Comparison of ENCODE assay signal across 25 cellular contexts in the genomic region with DNA sequence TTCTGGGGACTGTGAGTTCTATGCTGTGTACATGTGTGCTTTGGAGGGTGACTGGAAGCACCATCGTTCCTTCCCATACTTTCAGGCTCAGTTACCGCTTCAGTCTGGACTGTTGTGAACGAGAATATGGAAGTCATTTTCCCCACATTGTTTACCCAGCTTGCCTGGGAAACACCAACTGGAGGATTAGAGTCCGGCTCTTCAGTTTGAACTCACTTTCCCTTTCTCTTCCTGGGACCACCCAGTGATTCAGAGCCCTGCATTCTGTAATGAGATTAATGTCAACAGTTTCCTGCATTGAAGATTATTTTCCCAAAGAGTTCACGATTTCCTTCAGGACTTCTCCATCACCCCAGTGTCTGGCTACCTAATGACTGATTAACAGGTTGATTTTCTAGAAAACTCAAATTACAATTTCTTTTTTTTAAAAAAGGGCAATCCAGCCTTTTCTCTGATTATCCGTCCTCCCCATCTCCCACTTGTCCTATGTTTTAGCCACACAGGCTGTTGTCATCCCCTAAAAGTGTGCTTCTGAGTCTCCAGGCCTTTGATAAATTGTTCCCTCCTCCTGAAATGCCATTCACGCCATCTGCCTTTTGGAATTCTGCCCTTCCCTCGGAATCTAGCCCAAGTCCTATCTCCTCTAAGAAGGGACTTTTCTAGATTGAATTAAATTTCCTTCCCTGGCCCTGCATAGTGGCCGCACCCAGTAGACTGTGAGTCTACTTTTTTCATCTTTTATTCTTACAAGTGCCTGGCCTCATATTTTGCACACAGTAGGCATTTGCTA. TPM values are rescaled to one million over a fixed set of nuclear protein-coding genes. Genes with fewer than 3 reads are reported as not detected.
A peak's percentile ranks its signal among the peaks of the same experiment; 100 is the strongest.
DNase-seq lines count a peak whose midpoint lies in the region; ATAC-seq and TF ChIP-seq lines count a peak whose summit lies in the region.
"Had no signal": no experiment of that assay in that cellular context is flagged by ENCODE, and none has a peak within 500 bp of the region (broad histone marks: within the 10 kb centered on the region; RNA-seq: fewer than 3 reads in every experiment).

No MANE protein-coding gene starts in this region.

- H3K4me1 Mint-ChIP-seq in activated T-cell treated with anti-CD3 and anti-CD28 coated beads, Interleukin-2, amount 50 U/mL, for 4 hours (ENCODE audit: low read depth) = peaks cover 41% of the 10 kb centered on the region
- peaks cover 16 to 29% (median 23%) of the 10 kb centered on the region in 3 donors for H3K4me1 Mint-ChIP-seq in IgD-negative memory B cell
- H3K4me1 Mint-ChIP-seq in activated naive CD8-positive, alpha-beta T cell treated with anti-CD3 and anti-CD28 coated beads, Interleukin-2, amount 10 ng/mL, durations not matched to agents 7 days and 5 days = peaks cover 35% of the 10 kb centered on the region
- H3K4me1 Mint-ChIP-seq in glutamatergic neuron (ENCODE audit: low read depth, unreplicated experiment) = peaks cover 13% of the 10 kb centered on the region

- ATAC-seq in activated T-cell treated with anti-CD3 and anti-CD28 coated beads, Interleukin-2, amount 50 U/mL, for 4 hours = no peak
- no peak for ATAC-seq in activated naive CD8-positive, alpha-beta T cell treated with anti-CD3 and anti-CD28 coated beads, Interleukin-2, amount 10 ng/mL, durations not matched to agents 7 days and 5 days (ENCODE audit: low read depth)
- peak; percentile 45 for ATAC-seq in sciatic nerve
- ATAC-seq: heart left ventricle, left colon had no signal

- DNase-seq in activated T-cell treated with anti-CD3 and anti-CD28 coated beads, Interleukin-2, amount 50 U/mL, for 4 hours = no peak
- no peak for DNase-seq in activated T-cell treated with anti-CD3 and anti-CD28 coated beads, Interleukin-2, amount 50 U/mL, for 48 hours
- no peak for DNase-seq in activated naive CD8-positive, alpha-beta T cell treated with anti-CD3 and anti-CD28 coated beads, Interleukin-2, amount 10 ng/mL, durations not matched to agents 7 days and 5 days
- DNase-seq in sciatic nerve (ENCODE audit: low spot score) = no peak
- no peak for DNase-seq in foreskin melanocyte
- no peak for DNase-seq in SW 1271 (lab: John Stamatoyannopoulos, UW)
- DNase-seq in glutamatergic neuron = no peak
- DNase-seq: activated CD8-positive, alpha-beta memory T cell treated with anti-CD3 and anti-CD28 coated beads for 24 hours; anterior cingulate cortex; CD4-positive, CD25-positive, alpha-beta regulatory T cell; DMS53; heart left ventricle; left colon; mesenchymal stem cell; NCI-H1436 treated with DMSO at 0.1 percent for 48 hours; NCI-H510A; nephron progenitor cell; posterior cingulate gyrus; RPMI8226; sigmoid colon; SK-N-SH had no signal

- peak overlapping the region; percentile 13 for H3K4me3 Mint-ChIP-seq in activated T-cell treated with anti-CD3 and anti-CD28 coated beads, Interleukin-2, amount 50 U/mL, for 4 hours
- H3K4me3 Mint-ChIP-seq in IgD-negative memory B cell (peak overlapping the region in 2 of 4 donors; percentile 32 to 71), glutamatergic neuron (ENCODE audit: unreplicated experiment) (no peak overlapping the region)
- peak overlapping the region; percentile 26 for H3K4me3 Mint-ChIP-seq in activated naive CD8-positive, alpha-beta T cell treated with anti-CD3 and anti-CD28 coated beads, Interleukin-2, amount 10 ng/mL, durations not matched to agents 7 days and 5 days
- H3K4me3 Mint-ChIP-seq: dendritic cell treated with granulocyte-macrophage colony-stimulating factor and Interleukin-4, amounts not matched to agents 40 ng/mL and 50 ng/mL, for 4 days; nephron progenitor cell had no signal

- H3K27ac Mint-ChIP-seq in IgD-negative memory B cell (peak overlapping the region in 2 of 3 donors; percentile 43 to 85), glutamatergic neuron (ENCODE audit: unreplicated experiment) (no peak overlapping the region)
- H3K27ac Mint-ChIP-seq in activated naive CD8-positive, alpha-beta T cell treated with anti-CD3 and anti-CD28 coated beads, Interleukin-2, amount 10 ng/mL, durations not matched to agents 7 days and 5 days = no peak overlapping the region
- H3K27ac Mint-ChIP-seq: dendritic cell treated with granulocyte-macrophage colony-stimulating factor and Interleukin-4, amounts not matched to agents 40 ng/mL and 50 ng/mL, for 4 days had no signal

- POLR2A ChIA-PET in activated naive CD8-positive, alpha-beta T cell treated with anti-CD3 and anti-CD28 coated beads, Interleukin-2, amount 10 ng/mL, durations not matched to agents 7 days and 5 days (lab: Charles Lee) = interaction anchor here (0.8 to 1.0 kb wide), 2 partner anchors 9 to 14 kb away, joined by 3 read pairs; no protein-coding TSS in a partner anchor

- H3K36me3 Mint-ChIP-seq in activated T-cell treated with anti-CD3 and anti-CD28 coated beads, Interleukin-2, amount 50 U/mL, for 4 hours (ENCODE audit: insufficient read depth) = peaks cover 17% of the 10 kb centered on the region
- H3K36me3 Mint-ChIP-seq in IgD-negative memory B cell = peaks cover 12% of the 10 kb centered on the region
- peaks cover 12% of the 10 kb centered on the region for H3K36me3 Mint-ChIP-seq in activated naive CD8-positive, alpha-beta T cell treated with anti-CD3 and anti-CD28 coated beads, Interleukin-2, amount 10 ng/mL, durations not matched to agents 7 days and 5 days
- no peaks in the 10 kb centered on the region for H3K36me3 Mint-ChIP-seq in glutamatergic neuron (ENCODE audit: unreplicated experiment)

- no peaks in the 10 kb centered on the region for H3K9me3 Mint-ChIP-seq in activated T-cell treated with anti-CD3 and anti-CD28 coated beads, Interleukin-2, amount 50 U/mL, for 4 hours
- H3K9me3 Mint-ChIP-seq in IgD-negative memory B cell (no peaks in the 10 kb centered on the region), glutamatergic neuron (ENCODE audit: unreplicated experiment) (no peaks in the 10 kb centered on the region)
- no peaks in the 10 kb centered on the region for H3K9me3 Mint-ChIP-seq in activated naive CD8-positive, alpha-beta T cell treated with anti-CD3 and anti-CD28 coated beads, Interleukin-2, amount 10 ng/mL, durations not matched to agents 7 days and 5 days
- H3K9me3 Mint-ChIP-seq: activated T-helper 2 cell treated with anti-CD3 and anti-CD28 coated beads, Interferon-gamma antibody, Interleukin-2, Interleukin-4, amounts not matched to agents 10 μg/mL and 5 μg/mL and 100 μg/mL, durations not matched to agents 14 hours and 24 hours and 36 hours; dendritic cell treated with granulocyte-macrophage colony-stimulating factor and Interleukin-4, amounts not matched to agents 40 ng/mL and 50 ng/mL, for 4 days; nephron progenitor cell had no signal

- intact Hi-C loops in sciatic nerve (cut with DNase I) = loop anchor here (10.0 kb wide), 1 partner anchor 87 kb away; no protein-coding TSS in a partner anchor

- H3K27me3 Mint-ChIP-seq in activated T-cell treated with anti-CD3 and anti-CD28 coated beads, Interleukin-2, amount 50 U/mL, for 4 hours (ENCODE audit: low read depth) = no peaks in the 10 kb centered on the region
- peaks cover 1% of the 10 kb centered on the region for H3K27me3 Mint-ChIP-seq in IgD-negative memory B cell
- no peaks in the 10 kb centered on the region for H3K27me3 Mint-ChIP-seq in activated naive CD8-positive, alpha-beta T cell treated with anti-CD3 and anti-CD28 coated beads, Interleukin-2, amount 10 ng/mL, durations not matched to agents 7 days and 5 days
- H3K27me3 Mint-ChIP-seq in glutamatergic neuron (ENCODE audit: unreplicated experiment) = no peaks in the 10 kb centered on the region
- H3K27me3 Mint-ChIP-seq: dendritic cell treated with granulocyte-macrophage colony-stimulating factor and Interleukin-4, amounts not matched to agents 40 ng/mL and 50 ng/mL, for 4 days had no signal

- no peak for TF ChIP-seq CTCF in glutamatergic neuron (IDR thresholded peaks at IDR 0.05; ENCODE audit: partially characterized antibody, unreplicated experiment)

RNA-seq across cellular contexts. Expression of a gene that starts 3.3 kb away (rescaled TPM):
- 100 to 1,000 TPM; 120 to 132 (median 130) TPM for total RNA-seq in activated T-cell treated with anti-CD3 and anti-CD28 coated beads, Interleukin-2, amount 50 U/mL, for 4 hours
- 157 TPM for polyA plus RNA-seq in IgD-negative memory B cell
- 100 to 1,000 TPM; 106 to 112 TPM for total RNA-seq in activated naive CD8-positive, alpha-beta T cell treated with anti-CD3 and anti-CD28 coated beads, Interleukin-2, amount 10 ng/mL, durations not matched to agents 7 days and 5 days
- total RNA-seq in sciatic nerve (8.0 TPM), glutamatergic neuron (ENCODE audit: unreplicated experiment) (not detected)
- total RNA-seq: MCF 10A had no signal
- polyA plus RNA-seq: SK-N-SH had no signal

RNA-seq across cellular contexts. Expression of a gene that starts 48.1 kb away (rescaled TPM):
- 1 to 10 TPM; 1.6 to 2.1 (median 1.7) TPM for total RNA-seq in activated T-cell treated with anti-CD3 and anti-CD28 coated beads, Interleukin-2, amount 50 U/mL, for 4 hours
- 4.3 TPM for polyA plus RNA-seq in IgD-negative memory B cell
- 1 to 10 TPM; 2.2 to 2.7 TPM for total RNA-seq in activated naive CD8-positive, alpha-beta T cell treated with anti-CD3 and anti-CD28 coated beads, Interleukin-2, amount 10 ng/mL, durations not matched to agents 7 days and 5 days
- total RNA-seq in sciatic nerve = 11.1 TPM
- total RNA-seq in glutamatergic neuron (ENCODE audit: unreplicated experiment) = 4.6 TPM

Comparison
In these comparisons a context has a peak if more than half of its experiments do, and no peak if none do; other contexts are left out.
1. H3K27ac Mint-ChIP-seq: peak in IgD-negative memory B cell (2 of 3); none in activated naive CD8-positive, alpha-beta T cell treated with anti-CD3 and anti-CD28 coated beads, Interleukin-2, amount 10 ng/mL, durations not matched to agents 7 days and 5 days (single experiment) and glutamatergic neuron (single experiment).
2. RNA of a gene that starts 3.3 kb away (total RNA-seq): 120 to 132 TPM in activated T-cell treated with anti-CD3 and anti-CD28 coated beads, Interleukin-2, amount 50 U/mL, for 4 hours and 106 to 112 TPM in activated naive CD8-positive, alpha-beta T cell treated with anti-CD3 and anti-CD28 coated beads, Interleukin-2, amount 10 ng/mL, durations not matched to agents 7 days and 5 days; 8.0 TPM in sciatic nerve (single experiment) and not detected in glutamatergic neuron (single experiment); every median in the first group is over 10 times any median in the second.